Comparison of ENCODE assay signal across 19 cellular contexts in the genomic region with DNA sequence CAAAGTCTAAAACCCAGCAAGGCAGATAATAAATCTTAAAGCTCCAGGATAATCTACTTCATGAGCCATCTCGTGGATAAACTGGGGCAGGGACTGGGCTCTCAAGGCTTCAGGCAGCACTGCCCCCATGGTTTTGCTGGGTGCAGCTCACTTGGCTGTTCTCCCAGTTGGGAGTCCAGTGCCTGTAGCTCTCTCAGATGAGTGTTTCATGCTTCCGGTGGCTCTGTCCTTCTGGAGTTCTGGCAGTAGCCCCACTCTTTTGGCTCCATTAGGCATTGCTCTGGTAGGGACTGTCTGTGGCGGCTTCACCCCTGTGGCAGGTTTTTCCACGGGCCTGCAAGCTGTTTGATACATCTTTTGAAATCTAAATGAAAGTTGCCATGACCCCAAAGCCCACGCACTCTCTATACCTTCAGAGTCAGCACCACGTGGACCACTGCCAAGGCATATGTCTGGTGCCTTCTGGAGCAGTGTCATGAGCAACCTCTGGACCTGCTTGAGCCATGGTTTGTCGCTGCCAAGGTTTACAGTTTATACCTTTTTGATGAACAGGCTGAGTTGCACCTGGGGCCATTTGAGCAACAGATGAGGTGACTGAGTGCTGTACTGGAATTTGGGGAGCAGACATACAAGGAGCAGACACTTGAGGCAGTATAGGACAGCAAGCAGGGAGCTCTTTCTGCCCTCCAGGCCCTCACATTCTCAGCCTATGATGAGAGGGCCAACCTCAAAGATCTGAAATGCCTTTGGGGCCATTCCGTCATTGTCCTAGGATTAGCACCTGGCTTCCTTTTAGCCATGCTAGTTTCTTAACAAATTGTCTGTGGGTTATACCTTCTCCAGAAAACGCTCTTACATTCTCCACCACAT. TPM values are rescaled to one million over a fixed set of nuclear protein-coding genes. Genes with fewer than 3 reads are reported as not detected.
DNase-seq lines count a peak whose midpoint lies in the region; ATAC-seq and TF ChIP-seq lines count a peak whose summit lies in the region.
"Had no signal": no experiment of that assay in that cellular context is flagged by ENCODE, and none has a peak within 500 bp of the region (broad histone marks: within the 10 kb centered on the region; RNA-seq: fewer than 3 reads in every experiment).

No MANE protein-coding gene starts in this region.

- no peak overlapping the region for H3K4me3 Mint-ChIP-seq in activated T-helper 17 cell treated with anti-CD3 and anti-CD28 coated beads, Interleukin-2, amount 50 U/mL, for 72 hours
- H3K4me3 Mint-ChIP-seq: activated CD4-positive, alpha-beta T cell treated with anti-CD3 and anti-CD28 coated beads, Interleukin-2, amount 10 ng/mL, durations not matched to agents 7 days and 5 days had no signal

- no peak overlapping the region for H3K27ac ChIP-seq in IMR-90 (ENCODE audit: insufficient read depth, low read length)
- H3K27ac ChIP-seq in mammary epithelial cell (ENCODE audit: insufficient read depth, low read depth, low read length), result peak overlapping the region; percentile 19

- H3K27me3 ChIP-seq in BE2C (no peaks in the 10 kb centered on the region), IMR-90 (ENCODE audit: control insufficient read depth, insufficient read depth, low read length) (no peaks in the 10 kb centered on the region), mammary epithelial cell (ENCODE audit: insufficient read depth, low read length) (no peaks in the 10 kb centered on the region)

- BruUV-seq in IMR-90 (replicated peaks; lab: Mats Ljungman, UMichigan), result no TSS peak
- no TSS peak for BruUV-seq in mammary epithelial cell (replicated peaks; lab: Mats Ljungman, UMichigan)

- peak overlapping the region; percentile 87; the same call in 2 of the 3 replicates for H2BK15ac ChIP-seq in IMR-90 (ENCODE audit: low read depth, low read length)

- in situ Hi-C loops in IMR-90 (cut with MboI; ENCODE audit: low sequenced_read_pairs) (loop anchor here (25.0 kb wide), 1 partner anchor 1119 kb away; a partner anchor contains a TSS), mammary epithelial cell (cut with MboI; ENCODE audit: low sequenced_read_pairs in 2 of 2) (no loop called here)

- H4K8ac ChIP-seq in IMR-90 (ENCODE audit: low read depth in 2 of 2, low read length in 2 of 2), result no peak overlapping the region

- peaks cover 17% of the 10 kb centered on the region for H3K27me3 Mint-ChIP-seq in activated T-helper 17 cell treated with anti-CD3 and anti-CD28 coated beads, Interleukin-2, amount 50 U/mL, for 72 hours

- H2BK5ac ChIP-seq in IMR-90 (ENCODE audit: low read depth, low read length, poor library complexity, severe bottlenecking), result peak overlapping the region; percentile 37

- H3K36me3 ChIP-seq in BE2C, result no peaks in the 10 kb centered on the region
- no peaks in the 10 kb centered on the region for H3K36me3 ChIP-seq in IMR-90 (ENCODE audit: control insufficient read depth, insufficient read depth, low read length)
- H3K36me3 ChIP-seq in mammary epithelial cell (ENCODE audit: insufficient read depth, low read length), result no peaks in the 10 kb centered on the region

- TF ChIP-seq RAD21 in IMR-90 (IDR thresholded peaks at IDR 0.05; ENCODE audit: low read length), result no peak

- H3K9me1 ChIP-seq in IMR-90 (ENCODE audit: insufficient read depth, low read length), result peaks cover 4% of the 10 kb centered on the region; the same call in 1 of the 2 replicates

- TF ChIP-seq POLR2A in IMR-90 (IDR thresholded peaks at IDR 0.05; ENCODE audit: low read depth, low read length), result no peak

- H3K14ac ChIP-seq in IMR-90 (replicated peaks; ENCODE audit: low read depth, low read length), result peak overlapping the region; percentile 41; the same call in 1 of the 2 replicates

- H4K91ac ChIP-seq in IMR-90 (ENCODE audit: insufficient read depth, low read depth, low read length), result peak overlapping the region; percentile 24

- H3K4me3 ChIP-seq in BE2C (ENCODE audit: low read depth, low read length) (no peak overlapping the region), IMR-90 (ENCODE audit: insufficient read depth, low read depth, low read length) (no peak overlapping the region), mammary epithelial cell (replicated peaks in 1 of 3; ENCODE audit: insufficient read depth in 1 of 3, low read depth in 2 of 3, low read length in 3 of 3) (no peak overlapping the region)
- H3K4me3 ChIP-seq: GM12878 had no signal

- peaks cover 8% of the 10 kb centered on the region for H3K4me1 ChIP-seq in BE2C
- peaks cover 12% of the 10 kb centered on the region for H3K4me1 ChIP-seq in IMR-90 (ENCODE audit: control insufficient read depth, insufficient read depth, low read length)
- H3K4me1 ChIP-seq in mammary epithelial cell (ENCODE audit: insufficient read depth, low read length), result peaks cover 34% of the 10 kb centered on the region

- H3K79me2 ChIP-seq in mammary epithelial cell (ENCODE audit: insufficient read depth, low read length), result no peaks in the 10 kb centered on the region

- H3K79me1 ChIP-seq in IMR-90 (ENCODE audit: low read depth in 1 of 2, low read length in 2 of 2), result no peaks in the 10 kb centered on the region

- peak overlapping the region; percentile 67; the same call in 1 of the 2 replicates for H2AK5ac ChIP-seq in IMR-90 (ENCODE audit: low read depth, low read length)

- H4K20me1 ChIP-seq in IMR-90 (ENCODE audit: insufficient read depth, low read length), result no peaks in the 10 kb centered on the region
- no peaks in the 10 kb centered on the region for H4K20me1 ChIP-seq in mammary epithelial cell (ENCODE audit: insufficient read depth, low read length)

- CTCF ChIA-PET in IMR-90 (lab: Yijun Ruan, JAX) (interaction anchor here (0.9 kb wide), 1 partner anchor 10 kb away, joined by 3 read pairs; no protein-coding TSS in a partner anchor), mammary epithelial cell (lab: Charles Lee; ENCODE audit: low non-redundant PET) (no interaction called here)

- no peak overlapping the region for H3K27ac Mint-ChIP-seq in activated T-helper 17 cell treated with anti-CD3 and anti-CD28 coated beads, Interleukin-2, amount 50 U/mL, for 72 hours
- H3K27ac Mint-ChIP-seq: activated CD4-positive, alpha-beta T cell treated with anti-CD3 and anti-CD28 coated beads, Interleukin-2, amount 10 ng/mL, durations not matched to agents 7 days and 5 days had no signal

- WGBS in IMR-90 (ENCODE audit: extremely low coverage in 2 of 2, insufficient read length in 1 of 2), 2 experiments, result 86% methylated on average over 5 of the region's 9 CpGs; no CpG with 5 or more reads in 1 of the 2 experiments
- 71% methylated on average over 8 of the region's 9 CpGs for WGBS in mammary epithelial cell (ENCODE audit: low coverage, missing lambda C conversion rate)

- H2AFZ ChIP-seq in IMR-90 (replicated peaks; ENCODE audit: low read length, poor library complexity), result peak overlapping the region; percentile 63
- peak overlapping the region; percentile 51 for H2AFZ ChIP-seq in mammary epithelial cell (ENCODE audit: low read depth, low read length)

- H3K36me3 Mint-ChIP-seq in activated T-helper 17 cell treated with anti-CD3 and anti-CD28 coated beads, Interleukin-2, amount 50 U/mL, for 72 hours (ENCODE audit: low read depth), result no peaks in the 10 kb centered on the region

- peak overlapping the region; percentile 62 for H2BK20ac ChIP-seq in IMR-90 (ENCODE audit: low read depth, low read length)

- peak; percentile 46 for DNase-seq in BE2C
- DNase-seq in IMR-90, result no peak
- DNase-seq in mammary epithelial cell, result peak; percentile 38
- peak; percentile 55 for DNase-seq in left lobe of liver (ENCODE audit: low spot score)
- no peak for DNase-seq in C1 segment of cervical spinal cord (lab: John Stamatoyannopoulos, UW)
- DNase-seq in cortex of kidney (lab: John Stamatoyannopoulos, UW), result no peak
- no peak for DNase-seq in HPDE6-E6E7 (ENCODE audit: extremely low spot score)
- DNase-seq: activated CD4-positive, alpha-beta T cell treated with anti-CD3 and anti-CD28 coated beads, Interleukin-2, amount 10 ng/mL, durations not matched to agents 7 days and 5 days; DMS53; foreskin fibroblast; KBM-7; NCI-H1436 treated with DMSO at 0.1 percent for 48 hours; NCI-H69; Right ventricle myocardium superior; substantia nigra; T1000 had no signal

- H3K4me2 ChIP-seq in IMR-90 (ENCODE audit: low read depth, low read length) (no peak overlapping the region), mammary epithelial cell (ENCODE audit: insufficient read depth, low read depth, low read length) (no peak overlapping the region)

- no peaks in the 10 kb centered on the region for H3K4me1 Mint-ChIP-seq in activated T-helper 17 cell treated with anti-CD3 and anti-CD28 coated beads, Interleukin-2, amount 50 U/mL, for 72 hours
- H3K4me1 Mint-ChIP-seq: activated CD4-positive, alpha-beta T cell treated with anti-CD3 and anti-CD28 coated beads, Interleukin-2, amount 10 ng/mL, durations not matched to agents 7 days and 5 days had no signal

- H3K9me3 Mint-ChIP-seq in activated T-helper 17 cell treated with anti-CD3 and anti-CD28 coated beads, Interleukin-2, amount 50 U/mL, for 72 hours, result no peaks in the 10 kb centered on the region

- POLR2A ChIA-PET in IMR-90 (lab: Charles Lee; ENCODE audit: unreplicated experiment), result no interaction called here

- no peak overlapping the region for H3K23ac ChIP-seq in IMR-90 (ENCODE audit: low read depth, low read length)

- H3K9me3 ChIP-seq in BE2C (no peaks in the 10 kb centered on the region), IMR-90 (ENCODE audit: control insufficient read depth, insufficient read depth, low read length) (peaks cover 2% of the 10 kb centered on the region; the same call in 1 of the 2 replicates), mammary epithelial cell (replicated peaks; ENCODE audit: insufficient read depth, low read length) (no peaks in the 10 kb centered on the region)

- ATAC-seq in IMR-90 (ENCODE audit: low read depth), result no peak
- ATAC-seq in left lobe of liver, result peak; percentile 88
- no peak for ATAC-seq in activated T-helper 17 cell treated with anti-CD3 and anti-CD28 coated beads, Interleukin-2, amount 50 U/mL, for 72 hours (replicated peaks)
- ATAC-seq: GM12878 had no signal

- H4K5ac ChIP-seq in IMR-90 (ENCODE audit: low read depth, low read length), result no peak overlapping the region

- H2AK9ac ChIP-seq in IMR-90 (replicated peaks; ENCODE audit: low read depth, low read length, poor library complexity), result peak overlapping the region; percentile 37

- H2BK120ac ChIP-seq in IMR-90 (ENCODE audit: low read depth, low read length), result peak overlapping the region; percentile 47; the same call in 1 of the 2 replicates

- dilution Hi-C loops in IMR-90 (cut with HindIII; ENCODE audit: low sequenced_read_pairs, unreplicated experiment), result no loop called here
- dilution Hi-C loops in mammary epithelial cell (cut with HindIII; ENCODE audit: low sequenced_read_pairs), result no loop called here

- intact Hi-C loops in IMR-90 (cut with micrococcal nuclease), result no loop called here
- intact Hi-C loops in mammary epithelial cell (cut with micrococcal nuclease), result no loop called here

- H3K9ac ChIP-seq in IMR-90 (ENCODE audit: low read depth, low read length), result no peak overlapping the region
- no peak overlapping the region for H3K9ac ChIP-seq in mammary epithelial cell (ENCODE audit: insufficient read depth, low read length)

- no peak overlapping the region for H3K56ac ChIP-seq in IMR-90 (ENCODE audit: extremely low read depth, insufficient read depth, low read length)

- H3K4ac ChIP-seq in IMR-90 (ENCODE audit: low read depth, low read length), result peak overlapping the region; percentile 69

- 0 out of 2 replicates have a peak overlapping the region, but pooled peaks have one; percentile 12 for H3K18ac ChIP-seq in IMR-90 (ENCODE audit: low read depth, low read length)

- TF ChIP-seq CTCF in BE2C (IDR thresholded peaks at IDR 0.05; ENCODE audit: low read depth, low read length) (peak; percentile 25; the same call in 1 of the 2 replicates), IMR-90 (conservative IDR thresholded peaks at IDR 0.05; ENCODE audit: low read depth, low read length) (0 out of 2 replicates have a peak, but pooled peaks have one; percentile 8), mammary epithelial cell (conservative IDR thresholded peaks at IDR 0.05 in 1 of 2, IDR thresholded peaks at IDR 0.05 in 1 of 2; ENCODE audit: extremely low read depth in 1 of 2, insufficient read depth in 1 of 2, low read depth in 1 of 2, low read length in 2 of 2) (peak; percentile 48)

RNA-seq across cellular contexts. Expression of a gene that starts 48.6 kb away (rescaled TPM):
- polyA plus RNA-seq in BE2C (2012; ENCODE audit: insufficient read depth, insufficient read length, low read depth), result not detected
- total RNA-seq in IMR-90 (2012; rRNA removed) (under 0.01 TPM in 1 of 2 replicates, not detected in the other), mammary epithelial cell (not detected), left lobe of liver (not detected)
- polyA plus RNA-seq in IMR-90 (2012; rRNA removed) (0.07 TPM in 1 of 2 replicates, not detected in the other), mammary epithelial cell (not detected)
- 0.02 TPM in 1 of 2 replicates, not detected in the other for polyA plus RNA-seq in IMR-90 (2012; cell fraction: cytosol; rRNA removed)
- polyA plus RNA-seq in IMR-90 (2012; cell fraction: nucleus; rRNA removed; ENCODE audit: low replicate concordance), result 0.09 and 0.10 TPM in 2 replicates
- polyA minus RNA-seq in mammary epithelial cell, result not detected
- total RNA-seq in activated T-helper 17 cell treated with anti-CD3 and anti-CD28 coated beads, Interleukin-2, amount 50 U/mL, for 72 hours, result not detected
- total RNA-seq: activated CD4-positive, alpha-beta T cell treated with anti-CD3 and anti-CD28 coated beads, Interleukin-2, amount 10 ng/mL, durations not matched to agents 7 days and 5 days; dermis microvascular lymphatic vessel endothelial cell; GM12878; Right ventricle myocardium superior had no signal
- polyA plus RNA-seq: GM12878 had no signal

Comparison
In these comparisons a context has a peak if more than half of its experiments do, and no peak if none do; other contexts are left out.
1. DNase-seq: peak in BE2C (single experiment), mammary epithelial cell (single experiment) and left lobe of liver (single experiment); none in IMR-90 (single experiment), C1 segment of cervical spinal cord (0 of 14), cortex of kidney (single experiment) and HPDE6-E6E7 (single experiment).
2. Peak in every context shown above with its lines, with median percentiles within 50 percentile points of each other: CTCF ChIP-seq.